ENCODE assay signal across 1 cellular context in genomic region chr12:118372541-118373495, GRCh38.
A peak's percentile ranks its signal among the peaks of the same experiment; 100 is the strongest.
TF ChIP-seq lines count a peak whose summit lies in the region.

TSS of gene TAOK3 (minus strand) at chr12:118372907. CDS start at chr12:118255567, 117,340 bp downstream.

TF ChIP-seq in HEK293, 187 proteins besides CTCF, POLR2A, EP300 and RAD21 (continued from another document):
- no peak for TF ChIP-seq SCRT1 (tag by site-specific recombination; IDR thresholded peaks at IDR 0.05; ENCODE audit: borderline replicate concordance)
- no peak for TF ChIP-seq ZNF626 (tag by site-specific recombination; IDR thresholded peaks at IDR 0.05)
- TF ChIP-seq ZEB2 (tag by site-specific recombination; IDR thresholded peaks at IDR 0.05), result peak; percentile 69
TF ChIP-seq in HEK293: peak in this region for 34.
